In genomic region chr6:41442800-41443501, GRCh38 we compare ENCODE assay signal across 8 cellular contexts.
DNase-seq lines count a peak whose midpoint lies in the region; ATAC-seq, FAIRE-seq and TF ChIP-seq lines count a peak whose summit lies in the region.

No MANE protein-coding gene starts in this region.

- H3K4me1 ChIP-seq in BLaER1 = peaks cover 42% of the 10 kb centered on the region
- no peaks in the 10 kb centered on the region; the same call in 1 of the 2 replicates for H3K4me1 ChIP-seq in IMR-90 (ENCODE audit: control insufficient read depth, insufficient read depth, low read length)

- H3K27me3 ChIP-seq in BLaER1 (peaks cover 29% of the 10 kb centered on the region), IMR-90 (ENCODE audit: control insufficient read depth, insufficient read depth, low read length) (peaks cover 80% of the 10 kb centered on the region)

- no peak overlapping the region for H4K8ac ChIP-seq in IMR-90 (ENCODE audit: low read depth in 2 of 2, low read length in 2 of 2)

- in situ Hi-C loops in IMR-90 (cut with MboI; ENCODE audit: low sequenced_read_pairs) = no loop called here

- peak; percentile 24; the same call in 1 of the 2 replicates for TF ChIP-seq CTCF in IMR-90 (conservative IDR thresholded peaks at IDR 0.05; ENCODE audit: low read depth, low read length)
- peak; percentile 90 for TF ChIP-seq CTCF in chondrocyte (IDR thresholded peaks at IDR 0.05)

- H3K4me3 Mint-ChIP-seq in chondrocyte (ENCODE audit: unreplicated experiment) (no peak overlapping the region), naive B cell (peak overlapping the region in 6 of 8 donors; percentile 31 to 78 (median 58))

- H2AFZ ChIP-seq in IMR-90 (replicated peaks; ENCODE audit: low read length, poor library complexity) = peak overlapping the region; percentile 56

- no peak overlapping the region for H3K4ac ChIP-seq in IMR-90 (ENCODE audit: low read depth, low read length)

- POLR2A ChIA-PET in IMR-90 (lab: Charles Lee; ENCODE audit: unreplicated experiment) = no interaction called here

- no peak overlapping the region for H2BK120ac ChIP-seq in IMR-90 (ENCODE audit: low read depth, low read length)

- H4K20me1 ChIP-seq in BLaER1 (no peaks in the 10 kb centered on the region), IMR-90 (ENCODE audit: insufficient read depth, low read length) (no peaks in the 10 kb centered on the region; the same call in 1 of the 2 replicates)

- intact Hi-C loops in IMR-90 (cut with micrococcal nuclease) = no loop called here

- H4K91ac ChIP-seq in IMR-90 (ENCODE audit: insufficient read depth, low read depth, low read length) = no peak overlapping the region

- H3K14ac ChIP-seq in IMR-90 (replicated peaks; ENCODE audit: low read depth, low read length) = no peak overlapping the region

- TF ChIP-seq POLR2A in IMR-90 (IDR thresholded peaks at IDR 0.05; ENCODE audit: low read depth, low read length) = no peak

- H3K9me3 Mint-ChIP-seq in chondrocyte (ENCODE audit: low read depth) (no peaks in the 10 kb centered on the region), naive B cell (peaks cover 0 to 6% (median 0%) of the 10 kb centered on the region in 7 donors)

- no peak for FAIRE-seq in HTR-8/SVneo (lab: Jason Lieb, UNC)

- no peak overlapping the region for H4K5ac ChIP-seq in IMR-90 (ENCODE audit: low read depth, low read length)

- no peaks in the 10 kb centered on the region for H3K9me3 ChIP-seq in BLaER1
- H3K9me3 ChIP-seq in IMR-90 (ENCODE audit: control insufficient read depth, insufficient read depth, low read length) = peaks cover 5% of the 10 kb centered on the region; the same call in 1 of the 2 replicates

- H3K27me3 Mint-ChIP-seq in chondrocyte (ENCODE audit: low read depth) (peaks cover 17% of the 10 kb centered on the region), naive B cell (peaks cover 8 to 47% (median 24%) of the 10 kb centered on the region in 3 donors)

- no peaks in the 10 kb centered on the region for H3K36me3 ChIP-seq in BLaER1
- H3K36me3 ChIP-seq in IMR-90 (ENCODE audit: control insufficient read depth, insufficient read depth, low read length) = no peaks in the 10 kb centered on the region

- no peak overlapping the region for H3K56ac ChIP-seq in IMR-90 (ENCODE audit: extremely low read depth, insufficient read depth, low read length)

- H3K9ac ChIP-seq in BLaER1 (no peak overlapping the region), IMR-90 (ENCODE audit: low read depth, low read length) (no peak overlapping the region)

- no TSS peak for BruUV-seq in IMR-90 (replicated peaks; lab: Mats Ljungman, UMichigan)

- H3K23ac ChIP-seq in IMR-90 (ENCODE audit: low read depth, low read length) = no peak overlapping the region

- H3K36me3 Mint-ChIP-seq in chondrocyte (ENCODE audit: low read depth) (peaks cover 3% of the 10 kb centered on the region), naive B cell (no peaks in the 10 kb centered on the region)

- ATAC-seq in IMR-90 (ENCODE audit: low read depth) (peak; percentile 79), naive B cell (ENCODE audit: low read depth in 2 of 2) (no peak), HG03025 (IDR thresholded peaks at IDR 0.05; ENCODE audit: low FRiP score, unreplicated experiment) (no peak), GM19455 (IDR thresholded peaks at IDR 0.05; ENCODE audit: unreplicated experiment) (no peak)

- dilution Hi-C loops in IMR-90 (cut with HindIII; ENCODE audit: low sequenced_read_pairs, unreplicated experiment) = no loop called here

- no peak overlapping the region for H2BK5ac ChIP-seq in IMR-90 (ENCODE audit: low read depth, low read length, poor library complexity, severe bottlenecking)

- H3K27ac Mint-ChIP-seq in chondrocyte (ENCODE audit: unreplicated experiment) = no peak overlapping the region
- H3K27ac Mint-ChIP-seq in naive B cell = peak overlapping the region in 4 of 6 donors; percentile 33 to 84 (median 56)

- DNase-seq in IMR-90 = peak; percentile 27
- no peak for DNase-seq in chondrocyte (ENCODE audit: low spot score)
- DNase-seq in naive B cell = no peak
- no peak for DNase-seq in HTR-8/SVneo (ENCODE audit: insufficient read length, low spot score)
- DNase-seq in SIG-M5 (lab: John Stamatoyannopoulos, UW) = no peak

- no peak overlapping the region for H2BK15ac ChIP-seq in IMR-90 (ENCODE audit: low read depth, low read length)

- CTCF ChIA-PET in IMR-90 (lab: Yijun Ruan, JAX) = interaction anchor here (0.6 kb wide), 1 partner anchor 21 kb away, joined by 3 read pairs; no protein-coding TSS in a partner anchor

- no peak overlapping the region for H2BK20ac ChIP-seq in IMR-90 (ENCODE audit: low read depth, low read length)

- no peaks in the 10 kb centered on the region; the same call in 1 of the 2 replicates for H3K9me1 ChIP-seq in IMR-90 (ENCODE audit: insufficient read depth, low read length)

- H3K4me2 ChIP-seq in BLaER1 = peak overlapping the region; percentile 50
- no peak overlapping the region; the same call in 1 of the 2 replicates for H3K4me2 ChIP-seq in IMR-90 (ENCODE audit: low read depth, low read length)

- H3K27ac ChIP-seq in BLaER1 (no peak overlapping the region), IMR-90 (ENCODE audit: insufficient read depth, low read length) (no peak overlapping the region)

- H2AK9ac ChIP-seq in IMR-90 (replicated peaks; ENCODE audit: low read depth, low read length, poor library complexity) = peak overlapping the region; percentile 24

- H2AK5ac ChIP-seq in IMR-90 (ENCODE audit: low read depth, low read length) = no peak overlapping the region

- H3K4me1 Mint-ChIP-seq in chondrocyte (ENCODE audit: low read depth) (peaks cover 15% of the 10 kb centered on the region), naive B cell (peaks cover 35 to 48% (median 39%) of the 10 kb centered on the region in 3 donors)

- no peak for TF ChIP-seq RAD21 in IMR-90 (IDR thresholded peaks at IDR 0.05; ENCODE audit: low read length)

- no peaks in the 10 kb centered on the region for H3K79me1 ChIP-seq in IMR-90 (ENCODE audit: low read depth in 1 of 2, low read length in 2 of 2)

- no peak overlapping the region for H3K18ac ChIP-seq in IMR-90 (ENCODE audit: low read depth, low read length)

- H3K4me3 ChIP-seq in BLaER1 (no peak overlapping the region), IMR-90 (ENCODE audit: insufficient read depth, low read depth, low read length) (no peak overlapping the region)

- no CpG with 5 or more reads among the region's 42 CpGs for WGBS in IMR-90 (ENCODE audit: extremely low coverage in 2 of 2, insufficient read length in 1 of 2), 2 experiments

TF ChIP-seq in IMR-90, 13 proteins besides CTCF, POLR2A, EP300 and RAD21:
- TF ChIP-seq USF2 (IDR thresholded peaks at IDR 0.05; ENCODE audit: low read depth, low read length) = no peak
- no peak for TF ChIP-seq CHD1 (IDR thresholded peaks at IDR 0.05; ENCODE audit: low read depth, low read length)
- no peak for TF ChIP-seq NFE2L2 (IDR thresholded peaks at IDR 0.05; ENCODE audit: low read depth, low read length)
- TF ChIP-seq ELK1 (IDR thresholded peaks at IDR 0.05; ENCODE audit: borderline replicate concordance, low read depth, low read length) = no peak
- no peak for TF ChIP-seq RFX5 (IDR thresholded peaks at IDR 0.05; ENCODE audit: low read depth, low read length)
- no peak for TF ChIP-seq CEBPB (IDR thresholded peaks at IDR 0.05; ENCODE audit: low read depth, low read length)
- TF ChIP-seq MXI1 (IDR thresholded peaks at IDR 0.05; ENCODE audit: borderline replicate concordance, low read depth, low read length) = no peak
- no peak for TF ChIP-seq FOS (IDR thresholded peaks at IDR 0.05; ENCODE audit: low read depth, low read length)
- TF ChIP-seq SMC3 (IDR thresholded peaks at IDR 0.05; ENCODE audit: low read depth, low read length) = no peak
- TF ChIP-seq BHLHE40 (IDR thresholded peaks at IDR 0.05; ENCODE audit: low read depth, low read length) = no peak
- TF ChIP-seq MAZ (IDR thresholded peaks at IDR 0.05; ENCODE audit: borderline replicate concordance, low read depth, low read length) = no peak
- no peak for TF ChIP-seq RCOR1 (IDR thresholded peaks at IDR 0.05; ENCODE audit: insufficient replicate concordance, low read length)
- no peak for TF ChIP-seq MAFK (IDR thresholded peaks at IDR 0.05; ENCODE audit: low read depth, low read length)
